Comparison of ENCODE assay signal across 8 cellular contexts in the genomic region with DNA sequence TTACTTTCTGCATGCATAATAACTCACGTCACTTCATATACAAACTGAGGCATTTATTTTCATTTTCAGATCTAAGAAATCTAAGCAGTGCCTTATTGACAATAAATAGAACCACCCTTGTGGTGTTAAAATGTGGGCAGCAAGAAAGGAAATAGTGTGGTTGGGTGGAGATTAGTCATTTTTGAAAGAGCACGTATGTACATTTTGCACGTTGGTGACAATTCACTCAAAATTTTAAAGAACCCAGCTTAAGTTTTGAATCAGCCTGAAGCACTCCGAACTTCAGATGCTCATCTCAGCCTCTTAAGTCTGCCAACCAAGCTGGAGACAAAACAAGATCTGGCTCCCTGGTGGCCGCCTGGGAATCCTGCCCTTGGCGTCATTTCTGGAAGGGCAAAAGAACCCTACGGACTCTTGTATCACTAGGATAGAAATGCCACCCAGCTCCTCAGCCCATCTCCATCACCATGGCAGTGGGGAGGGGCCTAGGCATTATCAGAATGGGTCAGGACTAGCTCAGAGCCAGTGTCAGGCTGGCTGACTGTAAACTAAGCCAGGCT.
DNase-seq lines count a peak whose midpoint lies in the region; ATAC-seq and TF ChIP-seq lines count a peak whose summit lies in the region.

No MANE protein-coding gene starts in this region.

- H3K4me3 ChIP-seq in MG63 (no peak overlapping the region), psoas muscle (no peak overlapping the region), left ventricle myocardium inferior (no peak overlapping the region)

- TF ChIP-seq CTCF in psoas muscle (IDR thresholded peaks at IDR 0.05) (no peak), left ventricle myocardium inferior (IDR thresholded peaks at IDR 0.05; ENCODE audit: borderline replicate concordance) (no peak)

- WGBS in psoas muscle, 3 donors, result 37 to 52% (median 38%) methylated on average over 7 of the region's 7 CpGs

- H3K27ac ChIP-seq in psoas muscle (no peak overlapping the region), left ventricle myocardium inferior (replicated peaks) (no peak overlapping the region)

- H3K4me1 ChIP-seq in psoas muscle (no peaks in the 10 kb centered on the region), left ventricle myocardium inferior (no peaks in the 10 kb centered on the region)

- no peaks in the 10 kb centered on the region for H3K9me3 ChIP-seq in MG63
- H3K9me3 ChIP-seq in psoas muscle, result no peaks in the 10 kb centered on the region
- peaks cover 4% of the 10 kb centered on the region for H3K9me3 ChIP-seq in left ventricle myocardium inferior (replicated peaks)

- H3K36me3 ChIP-seq in MG63 (no peaks in the 10 kb centered on the region), psoas muscle (ENCODE audit: insufficient read depth in 1 of 2, low read depth in 1 of 2) (no peaks in the 10 kb centered on the region), left ventricle myocardium inferior (no peaks in the 10 kb centered on the region)

- intact Hi-C loops in psoas muscle (cut with DNase I), result no loop called here
- intact Hi-C loops in left ventricle myocardium inferior (cut with micrococcal nuclease), result no loop called here

- H3K27me3 ChIP-seq in MG63 (no peaks in the 10 kb centered on the region), psoas muscle (ENCODE audit: insufficient read depth in 3 of 3, low read length in 2 of 3) (no peaks in the 10 kb centered on the region), left ventricle myocardium inferior (ENCODE audit: low read depth) (no peaks in the 10 kb centered on the region)

- ATAC-seq in GM21737 (IDR thresholded peaks at IDR 0.05; ENCODE audit: unreplicated experiment), result peak; percentile 78
- ATAC-seq in psoas muscle, result no peak

- peak; percentile 39 for DNase-seq in GM03348 (ENCODE audit: low spot score)
- DNase-seq in MG63, result peak; percentile 70
- peak; percentile 21 for DNase-seq in activated gamma-delta T cell treated with anti-CD3 and anti-CD28 coated beads, Interleukin-2, amount 50 U/mL, for 16 hours (ENCODE audit: low read depth)
- DNase-seq in stimulated activated CD4-positive, alpha-beta T cell treated with anti-CD3 and anti-CD28 coated beads, TNF-alpha, amount 100 ng/mL, for 48 hours (ENCODE audit: low read depth in 3 of 3), result peak in 2 of 3 donors; percentile 35 to 38
- DNase-seq in NCI-H226, result no peak
- no peak for DNase-seq in psoas muscle
- DNase-seq in left ventricle myocardium inferior, result no peak

Comparison
In these comparisons a context has a peak if more than half of its experiments do, and no peak if none do; other contexts are left out.
1. DNase-seq: peak in GM03348 (single experiment), MG63 (single experiment), activated gamma-delta T cell treated with anti-CD3 and anti-CD28 coated beads, Interleukin-2, amount 50 U/mL, for 16 hours (single experiment) and stimulated activated CD4-positive, alpha-beta T cell treated with anti-CD3 and anti-CD28 coated beads, TNF-alpha, amount 100 ng/mL, for 48 hours (2 of 3); none in NCI-H226 (single experiment), psoas muscle (0 of 2) and left ventricle myocardium inferior (single experiment).